ENCODE assay signal across 8 cellular contexts in genomic region chr1:229664133-229664689, GRCh38. TPM values are rescaled to one million over a fixed set of nuclear protein-coding genes. Genes with fewer than 3 reads are reported as not detected.
DNase-seq lines count a peak whose midpoint lies in the region; ATAC-seq and TF ChIP-seq lines count a peak whose summit lies in the region.

No MANE protein-coding gene starts in this region.

- H3K4me3 Mint-ChIP-seq in activated CD8-positive, alpha-beta T cell treated with anti-CD3 and anti-CD28 coated beads, Interleukin-2, amount 10 ng/mL, durations not matched to agents 7 days and 5 days = no peak overlapping the region

- H3K9me2 ChIP-seq in DOHH2 (replicated peaks; ENCODE audit: control insufficient read depth, low read length) = no peaks in the 10 kb centered on the region

- CTCF ChIA-PET in activated CD8-positive, alpha-beta T cell treated with anti-CD3 and anti-CD28 coated beads, Interleukin-2, amount 10 ng/mL, durations not matched to agents 7 days and 5 days (lab: Charles Lee) = no interaction called here

- H3K4me2 ChIP-seq in DOHH2 (ENCODE audit: low read length) = peak overlapping the region; percentile 45

- H3K36me3 Mint-ChIP-seq in activated CD8-positive, alpha-beta T cell treated with anti-CD3 and anti-CD28 coated beads, Interleukin-2, amount 10 ng/mL, durations not matched to agents 7 days and 5 days (ENCODE audit: low read depth) = peaks cover 27% of the 10 kb centered on the region

- H3K27ac ChIP-seq in DOHH2 (ENCODE audit: low read depth, low read length) = no peak overlapping the region

- TF ChIP-seq CTCF in DOHH2 (IDR thresholded peaks at IDR 0.05; ENCODE audit: low read depth, low read length, poor library complexity, severe bottlenecking) = no peak
- TF ChIP-seq CTCF in fibroblast of mammary gland (conservative IDR thresholded peaks at IDR 0.05; ENCODE audit: control insufficient read depth, insufficient read depth, low read depth, low read length) = no peak

- H3K4me3 ChIP-seq in DOHH2 (ENCODE audit: low read length) = no peak overlapping the region
- no peak overlapping the region for H3K4me3 ChIP-seq in fibroblast of mammary gland (ENCODE audit: control insufficient read depth, low read depth, low read length)
- no peak overlapping the region for H3K4me3 ChIP-seq in MG63

- no peak overlapping the region for H3K27ac Mint-ChIP-seq in activated CD8-positive, alpha-beta T cell treated with anti-CD3 and anti-CD28 coated beads, Interleukin-2, amount 10 ng/mL, durations not matched to agents 7 days and 5 days

- peaks cover 5% of the 10 kb centered on the region for H3K4me1 Mint-ChIP-seq in activated CD8-positive, alpha-beta T cell treated with anti-CD3 and anti-CD28 coated beads, Interleukin-2, amount 10 ng/mL, durations not matched to agents 7 days and 5 days (ENCODE audit: low read depth)

- H3F3A ChIP-seq in DOHH2 (ENCODE audit: control insufficient read depth, insufficient read depth) = peaks cover 11% of the 10 kb centered on the region

- H3K9me3 Mint-ChIP-seq in activated CD8-positive, alpha-beta T cell treated with anti-CD3 and anti-CD28 coated beads, Interleukin-2, amount 10 ng/mL, durations not matched to agents 7 days and 5 days (ENCODE audit: insufficient read depth) = no peaks in the 10 kb centered on the region

- POLR2A ChIA-PET in activated CD8-positive, alpha-beta T cell treated with anti-CD3 and anti-CD28 coated beads, Interleukin-2, amount 10 ng/mL, durations not matched to agents 7 days and 5 days (lab: Charles Lee) = no interaction called here

- no peaks in the 10 kb centered on the region for H3K27me3 Mint-ChIP-seq in activated CD8-positive, alpha-beta T cell treated with anti-CD3 and anti-CD28 coated beads, Interleukin-2, amount 10 ng/mL, durations not matched to agents 7 days and 5 days (ENCODE audit: low read depth)

- no peaks in the 10 kb centered on the region for H3K79me2 ChIP-seq in DOHH2 (ENCODE audit: control insufficient read depth, low read length)

- H3K9me3 ChIP-seq in DOHH2 (ENCODE audit: control insufficient read depth, insufficient read depth, low read length) (no peaks in the 10 kb centered on the region), MG63 (no peaks in the 10 kb centered on the region)

- H3K27me3 ChIP-seq in DOHH2 (ENCODE audit: control insufficient read depth, low read length) (no peaks in the 10 kb centered on the region), MG63 (no peaks in the 10 kb centered on the region)

- H3K36me3 ChIP-seq in DOHH2 (ENCODE audit: control insufficient read depth, low read length) = peaks cover 58% of the 10 kb centered on the region
- peaks cover 53% of the 10 kb centered on the region for H3K36me3 ChIP-seq in MG63

- DNase-seq in activated CD8-positive, alpha-beta T cell treated with anti-CD3 and anti-CD28 coated beads, Interleukin-2, amount 10 ng/mL, durations not matched to agents 7 days and 5 days = peak; percentile 57
- DNase-seq in fibroblast of mammary gland (ENCODE audit: low read depth) = peak; percentile 14
- peak; percentile 37 to 60 for DNase-seq in stimulated activated CD8-positive, alpha-beta memory T cell treated with anti-CD3 and anti-CD28 coated beads, Interleukin-2, amount 100 ng/mL, for 1 hour (ENCODE audit: low read depth in 2 of 2)
- DNase-seq in DMS153 treated with DMSO at 0.1 percent for 48 hours (lab: John Stamatoyannopoulos, UW; ENCODE audit: unreplicated experiment) = no peak
- DNase-seq in NCI-H748 treated with DMSO at 0.1 percent for 48 hours (lab: John Stamatoyannopoulos, UW) = no peak
- DNase-seq in MG63 = no peak

- 0 out of 2 replicates have a peak, but pooled peaks cover 3% of the 10 kb centered on the region for H4K20me1 ChIP-seq in DOHH2 (ENCODE audit: control insufficient read depth, insufficient read depth, low read depth, low read length)

- H3K4me1 ChIP-seq in DOHH2 (ENCODE audit: control insufficient read depth, low read length) = peaks cover 22% of the 10 kb centered on the region

- ATAC-seq in HG03378 (IDR thresholded peaks at IDR 0.05; ENCODE audit: unreplicated experiment) = peak; percentile 56
- peak; percentile 31 for ATAC-seq in activated CD8-positive, alpha-beta T cell treated with anti-CD3 and anti-CD28 coated beads, Interleukin-2, amount 10 ng/mL, durations not matched to agents 7 days and 5 days

RNA-seq across cellular contexts. Expression of gene URB2, which starts 38.2 kb away (rescaled TPM):
- total RNA-seq in activated CD8-positive, alpha-beta T cell treated with anti-CD3 and anti-CD28 coated beads, Interleukin-2, amount 10 ng/mL, durations not matched to agents 7 days and 5 days = 10 to 100 TPM; 17.2 to 17.5 TPM
- 19.8 and 21.3 TPM in 2 replicates for total RNA-seq in MG63 (2014; rRNA removed; shearing (Covaris generic); ENCODE audit: low replicate concordance)

RNA-seq across cellular contexts. Expression of gene TAF5L, which starts 38.3 kb away (rescaled TPM):
- 10 to 100 TPM; 30.2 to 30.7 TPM for total RNA-seq in activated CD8-positive, alpha-beta T cell treated with anti-CD3 and anti-CD28 coated beads, Interleukin-2, amount 10 ng/mL, durations not matched to agents 7 days and 5 days
- total RNA-seq in MG63 (2014; rRNA removed; shearing (Covaris generic); ENCODE audit: low replicate concordance) = 26.9 TPM in 2 replicates

Comparison
In these comparisons a context has a peak if more than half of its experiments do, and no peak if none do; other contexts are left out.
1. DNase-seq: peak in activated CD8-positive, alpha-beta T cell treated with anti-CD3 and anti-CD28 coated beads, Interleukin-2, amount 10 ng/mL, durations not matched to agents 7 days and 5 days (single experiment), fibroblast of mammary gland (single experiment) and stimulated activated CD8-positive, alpha-beta memory T cell treated with anti-CD3 and anti-CD28 coated beads, Interleukin-2, amount 100 ng/mL, for 1 hour (2 of 2); none in DMS153 treated with DMSO at 0.1 percent for 48 hours (single experiment), NCI-H748 treated with DMSO at 0.1 percent for 48 hours (single experiment) and MG63 (single experiment).